ENCODE assay signal across 27 cellular contexts in the genomic region with DNA sequence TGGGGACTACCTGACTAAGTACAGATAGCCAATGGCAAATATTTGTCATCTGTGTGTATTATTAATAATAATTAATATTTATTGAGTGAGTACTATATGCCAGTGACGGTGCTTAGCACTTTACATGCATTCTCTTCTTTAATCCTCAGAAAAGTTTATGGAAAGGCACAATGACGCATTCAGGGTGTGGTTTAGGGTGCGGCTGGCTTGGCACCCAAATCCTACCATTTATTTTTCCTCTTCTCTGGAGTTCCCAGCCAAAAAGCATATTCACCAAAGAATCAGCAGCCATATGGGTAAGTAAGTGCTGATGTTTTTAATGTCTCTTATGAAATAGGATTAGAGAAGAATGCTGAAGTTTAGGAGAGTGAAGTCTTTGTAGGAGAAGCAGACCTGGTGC.
DNase-seq lines count a peak whose midpoint lies in the region; ATAC-seq, FAIRE-seq and TF ChIP-seq lines count a peak whose summit lies in the region.
"Had no signal": no experiment of that assay in that cellular context is flagged by ENCODE, and none has a peak within 500 bp of the region (broad histone marks: within the 10 kb centered on the region; RNA-seq: fewer than 3 reads in every experiment).

No MANE protein-coding gene starts in this region.

- H3K9me3 ChIP-seq in SK-N-MC (ENCODE audit: low read depth, low read length) (no peaks in the 10 kb centered on the region; the same call in 1 of the 2 replicates), HepG2 (ENCODE audit: low read length) (no peaks in the 10 kb centered on the region)
- H3K9me3 ChIP-seq: Caco-2, tibial artery had no signal

- no peaks in the 10 kb centered on the region for H3K27me3 ChIP-seq in HepG2 (ENCODE audit: control insufficient read depth in 1 of 2, insufficient read depth in 2 of 2, low read length in 2 of 2)
- H3K27me3 ChIP-seq: spleen, tibial artery had no signal

- DNase-seq in HCEC 1CT (peak; percentile 6), SK-N-MC (ENCODE audit: low read depth, low spot score) (no peak), fibroblast of the aortic adventitia (ENCODE audit: low read depth) (peak; percentile 77), Right ventricle myocardium inferior (ENCODE audit: missing footprints) (no peak), HepG2 (ENCODE audit: low spot score) (no peak), RPMI8226 (no peak), midbrain (lab: John Stamatoyannopoulos, UW) (no peak)
- DNase-seq: activated CD4-positive, alpha-beta T cell treated with anti-CD3 and anti-CD28 coated beads, Interleukin-2, amount 50 U/mL, for 48 hours; activated CD4-positive, CD25-positive, alpha-beta regulatory T cell treated with anti-CD3 and anti-CD28 coated beads, Interleukin-2, amount 50 U/mL, for 72 hours; activated naive CD4-positive, alpha-beta T cell treated with Interleukin-2 at 50 U/mL for 16 hours; central memory CD4-positive, alpha-beta T cell; effector memory CD8-positive, alpha-beta T cell; Kasumi-1; kidney; NCI-H146; NCI-H2107; NCI-H446; NCI-H774; posterior cingulate gyrus; right cardiac atrium; SHP77; spleen; stimulated activated naive CD8-positive, alpha-beta T cell treated with anti-CD3 and anti-CD28 coated beads, Interleukin-15, amount 100 ng/mL, for 72 hours; tibial artery had no signal

- no peak for TF ChIP-seq EP300 in HepG2 (IDR thresholded peaks at IDR 0.05; ENCODE audit: low read depth in 2 of 2, low read length in 2 of 2)
- TF ChIP-seq EP300 in HepG2 (CRISPR knock-in tag; IDR thresholded peaks at IDR 0.05; ENCODE audit: borderline replicate concordance) = no peak

- H3K4me1 ChIP-seq in HepG2 (ENCODE audit: insufficient read depth, low read length) = no peaks in the 10 kb centered on the region
- H3K4me1 ChIP-seq: Caco-2, spleen, tibial artery had no signal

- intact Hi-C loops in Right ventricle myocardium inferior (cut with DNase I) (no loop called here), HepG2 (cut with micrococcal nuclease; ENCODE audit: unreplicated experiment) (no loop called here)

- peaks cover 6% of the 10 kb centered on the region; the same call in 1 of the 2 replicates for H3K36me3 ChIP-seq in SK-N-MC (ENCODE audit: insufficient read depth, low read length)
- H3K36me3 ChIP-seq in HepG2 (replicated peaks in 1 of 2; ENCODE audit: control insufficient read depth in 1 of 2, insufficient read depth in 2 of 2, low read length in 2 of 2) = no peaks in the 10 kb centered on the region
- H3K36me3 ChIP-seq: spleen, tibial artery had no signal

- H3K4me3 ChIP-seq in SK-N-MC (no peak overlapping the region), fibroblast of the aortic adventitia (ENCODE audit: low read depth, low read length) (no peak overlapping the region), HepG2 (replicated peaks in 1 of 3; ENCODE audit: insufficient read depth in 1 of 3, low read depth in 2 of 3, low read length in 3 of 3) (no peak overlapping the region)
- H3K4me3 ChIP-seq: spleen, tibial artery had no signal

- in situ Hi-C loops in HepG2 (cut with HindIII; ENCODE audit: extremely low pct_ligation_motif_present, low pct_unique_long_range_greater_than_20kb) = no loop called here

- POLR2A ChIA-PET in HepG2 (lab: Yijun Ruan, JAX) = no interaction called here

- no peak overlapping the region for H2AFZ ChIP-seq in HepG2 (ENCODE audit: low read length)

- no TSS peak for BruUV-seq in HepG2 (replicated peaks; lab: Mats Ljungman, UMichigan)

- no peak for FAIRE-seq in HepG2 (lab: Jason Lieb, UNC)
- FAIRE-seq: kidney had no signal

- TF ChIP-seq POLR2A in HepG2 (IDR thresholded peaks at IDR 0.05; ENCODE audit: insufficient read depth in 1 of 2, low read depth in 2 of 2, low read length in 2 of 2) = no peak

- TF ChIP-seq RAD21 in HepG2 (CRISPR knock-in tag; IDR thresholded peaks at IDR 0.05) = no peak

- ATAC-seq in Right ventricle myocardium inferior (no peak), HepG2 (no peak)
- ATAC-seq: effector memory CD8-positive, alpha-beta T cell; HCT116; right cardiac atrium; stimulated activated naive CD8-positive, alpha-beta T cell treated with anti-CD3 and anti-CD28 coated beads, Interleukin-15, amount 100 ng/mL, for 72 hours had no signal

- H3K9ac ChIP-seq in SK-N-MC (ENCODE audit: insufficient read length) (no peak overlapping the region), HepG2 (ENCODE audit: insufficient read depth, low read depth, low read length) (no peak overlapping the region)

- H3K27ac ChIP-seq in SK-N-MC (peak overlapping the region; percentile 53), HepG2 (ENCODE audit: extremely low read length, insufficient read depth, low read length) (no peak overlapping the region)
- H3K27ac ChIP-seq: C4-2B, spleen, tibial artery had no signal

- no peaks in the 10 kb centered on the region for H4K20me1 ChIP-seq in HepG2 (ENCODE audit: insufficient read depth, low read length)

- no peaks in the 10 kb centered on the region for H3K79me2 ChIP-seq in HepG2 (ENCODE audit: insufficient read depth, low read length)

- H3K4me2 ChIP-seq in HepG2 (ENCODE audit: low read depth, low read length) = no peak overlapping the region

- CTCF ChIA-PET in HepG2 (lab: Yijun Ruan, JAX; ENCODE audit: low intra/inter-chr PET ratio, low total read pairs) = no interaction called here

- 3% methylated on average over 3 of the region's 3 CpGs for WGBS in HepG2 (ENCODE audit: low lambda C conversion rate)

- TF ChIP-seq CTCF in fibroblast of the aortic adventitia (IDR thresholded peaks at IDR 0.05; ENCODE audit: insufficient read depth, low read length) (no peak), HepG2 (CRISPR knock-in tag; IDR thresholded peaks at IDR 0.05) (no peak)

TF ChIP-seq in HepG2, 621 proteins besides CTCF, POLR2A, EP300 and RAD21 (continues in another document):
- TF ChIP-seq CBX1 (IDR thresholded peaks at IDR 0.05; ENCODE audit: low read depth) = no peak
- TF ChIP-seq SOX13 (IDR thresholded peaks at IDR 0.05) = no peak
- no peak for TF ChIP-seq SOX13 (CRISPR knock-in tag; conservative IDR thresholded peaks at IDR 0.05 in 1 of 2, IDR thresholded peaks at IDR 0.05 in 1 of 2)
- TF ChIP-seq, protein P1, sequence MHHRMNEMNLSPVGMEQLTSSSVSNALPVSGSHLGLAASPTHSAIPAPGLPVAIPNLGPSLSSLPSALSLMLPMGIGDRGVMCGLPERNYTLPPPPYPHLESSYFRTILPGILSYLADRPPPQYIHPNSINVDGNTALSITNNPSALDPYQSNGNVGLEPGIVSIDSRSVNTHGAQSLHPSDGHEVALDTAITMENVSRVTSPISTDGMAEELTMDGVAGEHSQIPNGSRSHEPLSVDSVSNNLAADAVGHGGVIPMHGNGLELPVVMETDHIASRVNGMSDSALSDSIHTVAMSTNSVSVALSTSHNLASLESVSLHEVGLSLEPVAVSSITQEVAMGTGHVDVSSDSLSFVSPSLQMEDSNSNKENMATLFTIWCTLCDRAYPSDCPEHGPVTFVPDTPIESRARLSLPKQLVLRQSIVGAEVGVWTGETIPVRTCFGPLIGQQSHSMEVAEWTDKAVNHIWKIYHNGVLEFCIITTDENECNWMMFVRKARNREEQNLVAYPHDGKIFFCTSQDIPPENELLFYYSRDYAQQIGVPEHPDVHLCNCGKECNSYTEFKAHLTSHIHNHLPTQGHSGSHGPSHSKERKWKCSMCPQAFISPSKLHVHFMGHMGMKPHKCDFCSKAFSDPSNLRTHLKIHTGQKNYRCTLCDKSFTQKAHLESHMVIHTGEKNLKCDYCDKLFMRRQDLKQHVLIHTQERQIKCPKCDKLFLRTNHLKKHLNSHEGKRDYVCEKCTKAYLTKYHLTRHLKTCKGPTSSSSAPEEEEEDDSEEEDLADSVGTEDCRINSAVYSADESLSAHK (CRISPR knock-in tag; IDR thresholded peaks at IDR 0.05; ENCODE audit: borderline replicate concordance) = no peak
- no peak for TF ChIP-seq FOXK1 (CRISPR knock-in tag; IDR thresholded peaks at IDR 0.05; ENCODE audit: borderline replicate concordance, low read depth)
- TF ChIP-seq PAX8 (CRISPR knock-in tag; IDR thresholded peaks at IDR 0.05; ENCODE audit: borderline replicate concordance) = no peak
- no peak for TF ChIP-seq ZBTB33 (CRISPR knock-in tag; IDR thresholded peaks at IDR 0.05)
- no peak for TF ChIP-seq ZFX (CRISPR knock-in tag; IDR thresholded peaks at IDR 0.05; ENCODE audit: low read depth)
- TF ChIP-seq CC2D1A (CRISPR knock-in tag; IDR thresholded peaks at IDR 0.05) = no peak
- TF ChIP-seq KMT2A (CRISPR knock-in tag; IDR thresholded peaks at IDR 0.05) = no peak
- no peak for TF ChIP-seq ZFP41 (CRISPR knock-in tag; IDR thresholded peaks at IDR 0.05; ENCODE audit: borderline replicate concordance)
- TF ChIP-seq ZNF468 (CRISPR knock-in tag; IDR thresholded peaks at IDR 0.05) = no peak
- no peak for TF ChIP-seq NCOA5 (CRISPR knock-in tag; IDR thresholded peaks at IDR 0.05)
- no peak for TF ChIP-seq POLR2G (IDR thresholded peaks at IDR 0.05; ENCODE audit: low read depth, low read length)
- no peak for TF ChIP-seq TCF7 (IDR thresholded peaks at IDR 0.05; ENCODE audit: low read depth)
- TF ChIP-seq ZNF282 (IDR thresholded peaks at IDR 0.05; ENCODE audit: partially characterized antibody) = no peak

Comparison
In these comparisons a context has a peak if more than half of its experiments do, and no peak if none do; other contexts are left out.
1. DNase-seq: peak in HCEC 1CT (single experiment) and fibroblast of the aortic adventitia (single experiment); none in SK-N-MC (single experiment), Right ventricle myocardium inferior (single experiment), HepG2 (single experiment), RPMI8226 (single experiment) and midbrain (single experiment).